Comparison of ENCODE assay signal across 9 cellular contexts in the genomic region with DNA sequence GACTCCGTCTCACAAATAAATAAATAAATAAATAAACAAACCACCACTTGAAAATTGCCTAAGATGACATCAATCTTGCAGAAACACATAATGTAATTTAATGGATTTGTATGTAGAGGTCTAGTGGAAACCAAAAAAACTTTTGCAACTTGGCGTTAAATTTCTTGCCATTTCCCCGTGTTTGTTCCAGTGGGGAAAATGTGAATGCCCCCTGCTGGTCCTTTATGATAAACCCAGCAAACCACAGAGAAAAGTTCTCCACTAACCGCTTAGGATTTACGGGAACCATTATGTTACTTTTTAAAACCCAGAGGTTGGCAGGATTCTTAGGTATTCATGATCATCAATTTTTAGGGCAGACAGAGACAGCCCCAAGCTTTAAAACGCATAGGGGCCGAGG. TPM values are rescaled to one million over a fixed set of nuclear protein-coding genes. Genes with fewer than 3 reads are reported as not detected.
A peak's percentile ranks its signal among the peaks of the same experiment; 100 is the strongest.
DNase-seq lines count a peak whose midpoint lies in the region; ATAC-seq and TF ChIP-seq lines count a peak whose summit lies in the region.
"Had no signal": no experiment of that assay in that cellular context is flagged by ENCODE, and none has a peak within 500 bp of the region (broad histone marks: within the 10 kb centered on the region; RNA-seq: fewer than 3 reads in every experiment).

No MANE protein-coding gene starts in this region.

- ATAC-seq in GM19452 (IDR thresholded peaks at IDR 0.05; ENCODE audit: unreplicated experiment) (no peak), HG02870 (IDR thresholded peaks at IDR 0.05; ENCODE audit: unreplicated experiment) (no peak)
- ATAC-seq: left lobe of liver, WTC11 had no signal

- H3K4me3 Mint-ChIP-seq in endothelial cell (ENCODE audit: unreplicated experiment) = no peak overlapping the region
- H3K4me3 Mint-ChIP-seq: WTC11 had no signal

- peak; percentile 20; the same call in 1 of the 2 replicates for TF ChIP-seq CTCF in GM12875 (IDR thresholded peaks at IDR 0.05; ENCODE audit: borderline replicate concordance, insufficient read depth, low read depth, low read length)
- TF ChIP-seq CTCF in endothelial cell (IDR thresholded peaks at IDR 0.05; ENCODE audit: unreplicated experiment) = peak; percentile 83
- peak; percentile 55 for TF ChIP-seq CTCF in retinal pigment epithelial cell (conservative IDR thresholded peaks at IDR 0.05; ENCODE audit: low read depth, low read length)

- DNase-seq in NCI-H69 (lab: John Stamatoyannopoulos, UW) (peak; percentile 21), endothelial cell (ENCODE audit: low spot score) (peak; percentile 25), retinal pigment epithelial cell (ENCODE audit: low read depth) (no peak), putamen (ENCODE audit: low spot score) (no peak)

- H3K4me3 ChIP-seq in GM12875 (ENCODE audit: low read depth, low read length) = no peak overlapping the region
- no peak overlapping the region for H3K4me3 ChIP-seq in retinal pigment epithelial cell (ENCODE audit: low read length)

- peaks cover 2% of the 10 kb centered on the region for H3K27me3 Mint-ChIP-seq in endothelial cell (ENCODE audit: unreplicated experiment)

- H3K4me1 Mint-ChIP-seq in endothelial cell (ENCODE audit: unreplicated experiment) = peaks cover 44% of the 10 kb centered on the region
- H3K4me1 Mint-ChIP-seq: WTC11 had no signal

- no peak overlapping the region for H3K27ac Mint-ChIP-seq in endothelial cell (ENCODE audit: unreplicated experiment)
- H3K27ac Mint-ChIP-seq: WTC11 had no signal

- no peaks in the 10 kb centered on the region for H3K36me3 Mint-ChIP-seq in endothelial cell (ENCODE audit: low read depth, unreplicated experiment)
- H3K36me3 Mint-ChIP-seq: WTC11 had no signal

- no peaks in the 10 kb centered on the region for H3K9me3 Mint-ChIP-seq in endothelial cell (ENCODE audit: unreplicated experiment)
- H3K9me3 Mint-ChIP-seq: WTC11 had no signal

RNA-seq across cellular contexts. Expression of gene LAMB4, which starts 32.5 kb away (rescaled TPM):
- 1.1 TPM for total RNA-seq in endothelial cell (ENCODE audit: unreplicated experiment)
- total RNA-seq: left lobe of liver, WTC11 had no signal

Comparison
In these comparisons a context has a peak if more than half of its experiments do, and no peak if none do; other contexts are left out.
1. CTCF ChIP-seq: peak in every context shown above with its lines; median percentile 83 in endothelial cell; 55 in retinal pigment epithelial cell; 20 in GM12875.
2. DNase-seq: peak in NCI-H69 (single experiment) and endothelial cell (single experiment); none in retinal pigment epithelial cell (single experiment) and putamen (single experiment).